1 cellular context compared by ENCODE assay signal in genomic region chr5:168218746-168219145, GRCh38.
TF ChIP-seq lines count a peak whose summit lies in the region.

No MANE protein-coding gene starts in this region.

TF ChIP-seq in HCT116, 20 proteins besides CTCF, POLR2A, EP300 and RAD21 (continued from another document):
- TF ChIP-seq ZBTB33 (IDR thresholded peaks at IDR 0.05; ENCODE audit: extremely low read depth, insufficient replicate concordance, low read length), result no peak
